Comparison of ENCODE assay signal across 25 cellular contexts in genomic region chr14:75971509-75971908, GRCh38.
"Had no signal": no experiment of that assay in that cellular context is flagged by ENCODE, and none has a peak within 500 bp of the region (broad histone marks: within the 10 kb centered on the region; RNA-seq: fewer than 3 reads in every experiment).

No MANE protein-coding gene starts in this region.

- H3K36me3 ChIP-seq: brain microvascular endothelial cell, colonic mucosa had no signal

- ATAC-seq: activated CD4-positive, alpha-beta T cell treated with anti-CD3 and anti-CD28 coated beads for 36 hours; activated T-cell treated with anti-CD3 and anti-CD28 coated beads, Interleukin-2, amount 50 U/mL, for 4 hours; activated T-helper 17 cell treated with anti-CD3 and anti-CD28 coated beads, Interleukin-2, amount 50 U/mL, for 72 hours; esophagus mucosa had no signal

- H3K27me3 ChIP-seq: brain microvascular endothelial cell, colonic mucosa, dorsolateral prefrontal cortex had no signal

- FAIRE-seq: astrocyte, frontal cortex had no signal

- DNase-seq: activated B cell treated with CpG ODN at 0.5 μM for 24 hours; activated CD4-positive, alpha-beta memory T cell treated with anti-CD3 and anti-CD28 coated beads for 36 hours; activated CD4-positive, alpha-beta T cell treated with anti-CD3 and anti-CD28 coated beads for 36 hours; activated CD4-positive, alpha-beta T cell treated with anti-CD3 and anti-CD28 coated beads, Interleukin-2, amount 10 ng/mL, durations not matched to agents 24 days and 14 days; activated CD4-positive, CD25-positive, alpha-beta regulatory T cell treated with anti-CD3 and anti-CD28 coated beads, Interleukin-2, amount 50 U/mL, for 72 hours; activated CD8-positive, alpha-beta memory T cell treated with anti-CD3 and anti-CD28 coated beads, Interleukin-2, amount 50 U/mL, for 48 hours; activated effector memory CD4-positive, alpha-beta T cell treated with Interleukin-2 at 50 U/mL for 16 hours; activated gamma-delta T cell treated with Interleukin-2 at 50 U/mL for 16 hours; activated naive CD4-positive, alpha-beta T cell treated with anti-CD3 and anti-CD28 coated beads, Interleukin-2, amount 50 U/mL, for 16 hours; activated naive CD4-positive, alpha-beta T cell treated with Interleukin-2 at 50 U/mL for 16 hours; activated T-cell treated with anti-CD3 and anti-CD28 coated beads, Interleukin-2, amount 50 U/mL, for 4 hours; amniotic stem cell; anterior cingulate cortex; brain microvascular endothelial cell; colonic mucosa; effector memory CD4-positive, alpha-beta T cell; foreskin fibroblast; head of caudate nucleus; T-helper 2 cell had no signal

- H3K27ac ChIP-seq: brain microvascular endothelial cell, colonic mucosa, dorsolateral prefrontal cortex, VCaP had no signal

- H3K4me1 ChIP-seq: colonic mucosa had no signal

- H3K9me3 ChIP-seq: colonic mucosa had no signal

- H3K4me3 ChIP-seq: colonic mucosa, dorsolateral prefrontal cortex had no signal
